Comparison of ENCODE assay signal across 33 cellular contexts in the genomic region with DNA sequence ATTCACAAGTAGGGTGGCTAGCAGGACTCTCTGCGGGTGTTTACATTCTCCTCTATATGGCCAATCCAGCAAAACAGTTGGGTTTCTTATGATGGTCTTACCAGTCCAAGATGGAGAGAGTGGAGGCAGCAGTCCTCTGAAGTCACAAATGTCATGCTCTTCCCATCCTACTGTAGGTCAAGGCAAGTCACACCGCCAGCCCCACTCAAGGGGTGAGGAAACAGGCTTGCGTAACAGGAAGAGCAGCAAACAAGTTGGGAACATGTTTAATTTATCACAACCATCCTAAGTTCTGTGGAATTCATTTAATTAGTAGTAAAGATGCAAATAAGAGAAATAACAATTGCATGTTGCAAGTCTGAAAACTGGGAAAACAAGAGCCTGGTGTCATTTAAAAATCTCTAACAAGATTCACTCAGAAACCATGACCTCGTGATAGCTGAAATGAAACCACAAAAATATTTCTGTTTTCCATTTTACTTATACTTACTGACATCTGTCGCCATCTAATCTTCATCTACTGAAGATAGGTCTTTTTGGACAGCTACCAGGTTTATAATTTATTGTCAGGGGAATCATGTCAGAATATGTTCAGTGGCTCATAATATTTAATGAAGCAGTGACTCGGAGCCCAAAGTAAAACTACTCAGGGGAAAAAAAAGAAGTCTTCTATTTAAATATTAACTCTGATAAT.
"Had no signal": no experiment of that assay in that cellular context is flagged by ENCODE, and none has a peak within 500 bp of the region (broad histone marks: within the 10 kb centered on the region; RNA-seq: fewer than 3 reads in every experiment).

No MANE protein-coding gene starts in this region.

- H3K9me3 Mint-ChIP-seq: activated CD4-positive, alpha-beta memory T cell treated with anti-CD3 and anti-CD28 coated beads for 36 hours; activated naive CD4-positive, alpha-beta T cell treated with anti-CD3 and anti-CD28 coated beads for 36 hours; brain; mesothelial cell of epicardium; nephron progenitor cell had no signal

- H3K4me3 Mint-ChIP-seq: activated CD4-positive, alpha-beta memory T cell treated with anti-CD3 and anti-CD28 coated beads for 36 hours; activated CD4-positive, alpha-beta T cell treated with anti-CD3 and anti-CD28 coated beads, Interleukin-2, amount 10 ng/mL, durations not matched to agents 24 days and 14 days; activated naive CD4-positive, alpha-beta T cell treated with anti-CD3 and anti-CD28 coated beads for 36 hours; activated naive CD8-positive, alpha-beta T cell treated with anti-CD3 and anti-CD28 coated beads for 36 hours; activated T-helper 1 cell treated with anti-CD3 and anti-CD28 coated beads, Interleukin-12 subunit alpha, Interleukin-12 subunit beta, Interleukin-2, Interleukin-4 antibody, amounts not matched to agents 30 ng/mL and 10 ng/mL and 1 ng/mL, durations not matched to agents 14 hours and 24 hours and 36 hours; brain; immature natural killer cell; mesothelial cell of epicardium; nephron progenitor cell had no signal

- ATAC-seq: esophagus mucosa; heart left ventricle; sciatic nerve; stimulated activated naive CD8-positive, alpha-beta T cell treated with anti-CD3 and anti-CD28 coated beads, Interleukin-15, Interleukin-2, amounts not matched to agents 100 U/mL and 50 U/mL, for 24 hours had no signal

- H3K27me3 Mint-ChIP-seq: activated CD4-positive, alpha-beta memory T cell treated with anti-CD3 and anti-CD28 coated beads for 36 hours; activated naive CD8-positive, alpha-beta T cell treated with anti-CD3 and anti-CD28 coated beads for 36 hours; brain; naive B cell had no signal

- H3K4me1 Mint-ChIP-seq: brain, mesothelial cell of epicardium had no signal

- H3K4me3 ChIP-seq: adrenal gland, cardiac muscle cell, coronary artery, heart left ventricle, ovary, prostate gland, skin epidermis, testis, transverse colon had no signal

- H3K27me3 ChIP-seq: adrenal gland, heart left ventricle, neutrophil, ovary, testis, transverse colon had no signal

- H3K27ac ChIP-seq: adrenal gland, cardiac muscle cell, coronary artery, heart left ventricle, neutrophil, ovary, prostate gland, skin epidermis, testis, transverse colon had no signal

- H3K36me3 Mint-ChIP-seq: activated CD4-positive, alpha-beta memory T cell treated with anti-CD3 and anti-CD28 coated beads for 36 hours; brain; mesothelial cell of epicardium; naive B cell had no signal

- H3K9me3 ChIP-seq: adrenal gland, heart left ventricle, neutrophil, ovary, prostate gland, testis, transverse colon had no signal

- H3K4me1 ChIP-seq: adrenal gland, prostate gland, testis, transverse colon had no signal

- H3K27ac Mint-ChIP-seq: activated CD4-positive, alpha-beta memory T cell treated with anti-CD3 and anti-CD28 coated beads for 36 hours; activated CD4-positive, alpha-beta T cell treated with anti-CD3 and anti-CD28 coated beads, Interleukin-2, amount 10 ng/mL, durations not matched to agents 24 days and 14 days; activated naive CD4-positive, alpha-beta T cell treated with anti-CD3 and anti-CD28 coated beads for 36 hours; activated naive CD8-positive, alpha-beta T cell treated with anti-CD3 and anti-CD28 coated beads for 36 hours; activated T-helper 1 cell treated with anti-CD3 and anti-CD28 coated beads, Interleukin-12 subunit alpha, Interleukin-12 subunit beta, Interleukin-2, Interleukin-4 antibody, amounts not matched to agents 30 ng/mL and 10 ng/mL and 1 ng/mL, durations not matched to agents 14 hours and 24 hours and 36 hours; brain; mesothelial cell of epicardium; naive B cell; nephron progenitor cell had no signal

- H3K36me3 ChIP-seq: adrenal gland, cardiac muscle cell, heart left ventricle, neutrophil, ovary, prostate gland, transverse colon had no signal

- DNase-seq: activated CD4-positive, alpha-beta memory T cell treated with anti-CD3 and anti-CD28 coated beads for 36 hours; activated CD4-positive, alpha-beta T cell treated with anti-CD3 and anti-CD28 coated beads, Interleukin-2, amount 10 ng/mL, durations not matched to agents 24 days and 14 days; activated CD4-positive, CD25-positive, alpha-beta regulatory T cell treated with anti-CD3 and anti-CD28 coated beads, Interleukin-2, amount 50 U/mL, for 72 hours; activated CD8-positive, alpha-beta memory T cell treated with anti-CD3 and anti-CD28 coated beads, Interleukin-2, amount 50 U/mL, for 4 hours; activated effector memory CD4-positive, alpha-beta T cell treated with anti-CD3 and anti-CD28 coated beads, Interleukin-2, amount 50 U/mL, for 16 hours; activated naive CD4-positive, alpha-beta T cell treated with anti-CD3 and anti-CD28 coated beads for 36 hours; activated naive CD8-positive, alpha-beta T cell treated with anti-CD3 and anti-CD28 coated beads for 36 hours; activated T-cell treated with anti-CD3 and anti-CD28 coated beads, Interleukin-2, amount 50 U/mL, for 1 hour; adrenal gland; aorta; foreskin fibroblast; heart left ventricle; hypothalamus; immature natural killer cell; naive B cell; nephron progenitor cell; ovary; retina; stimulated activated CD4-positive, alpha-beta T cell treated with anti-CD3 and anti-CD28 coated beads, Interleukin-12 subunit alpha, Interleukin-12 subunit beta, amount 100 ng/mL, for 4 hours; stimulated activated CD4-positive, alpha-beta T cell treated with anti-CD3 and anti-CD28 coated beads, Interleukin-4, amount 100 ng/mL, for 1 hour; stimulated activated naive CD8-positive, alpha-beta T cell treated with anti-CD3 and anti-CD28 coated beads, Interleukin-15, Interleukin-2, amounts not matched to agents 100 U/mL and 50 U/mL, for 24 hours; testis; transverse colon had no signal
